Comparison of ENCODE assay signal across 11 cellular contexts in genomic region chr9:3972687-3973086, GRCh38.
"Had no signal": no experiment of that assay in that cellular context is flagged by ENCODE, and none has a peak within 500 bp of the region (broad histone marks: within the 10 kb centered on the region; RNA-seq: fewer than 3 reads in every experiment).

No MANE protein-coding gene starts in this region.

- ATAC-seq: GM23338, HCT116 had no signal

- H3K27ac ChIP-seq: GM23248 had no signal

- H3K4me2 ChIP-seq: GM23338 had no signal

- H2AFZ ChIP-seq: GM23248, GM23338 had no signal

- H3K9ac ChIP-seq: GM23248 had no signal

- H3K9me3 Mint-ChIP-seq: HFFc6 had no signal

- H3K4me3 Mint-ChIP-seq: GM23338, H9, HFFc6 had no signal

- H3K9me3 ChIP-seq: HAP-1 had no signal

- H3K4me3 ChIP-seq: GM23248, GM23338, HAP-1 had no signal

- H3K36me3 ChIP-seq: HAP-1 had no signal

- FAIRE-seq: H1, H54 had no signal

- DNase-seq: GM23248, GOT3, H7, H9, HCEC 1CT, HFFc6 had no signal
